27 cellular contexts compared by ENCODE assay signal in the genomic region with DNA sequence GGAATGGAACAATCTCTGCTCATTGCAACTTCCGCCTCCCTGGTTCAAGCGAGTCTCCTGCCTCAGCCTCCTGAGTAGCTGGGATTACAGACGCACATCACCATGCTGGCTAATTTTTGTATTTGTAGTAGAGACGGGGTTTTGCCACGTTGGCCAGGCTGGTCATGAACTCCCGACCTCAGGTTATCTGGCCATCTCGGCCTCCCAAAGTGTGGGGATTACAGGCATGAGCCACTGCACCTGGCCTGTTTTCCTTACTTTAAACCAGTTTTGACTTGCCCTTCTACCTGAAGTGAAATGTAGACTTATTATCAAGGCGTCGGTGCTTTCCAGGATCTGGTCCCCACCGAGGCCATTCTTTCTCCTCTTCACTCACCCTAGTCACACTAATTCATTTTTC.
"Had no signal": no experiment of that assay in that cellular context is flagged by ENCODE, and none has a peak within 500 bp of the region (broad histone marks: within the 10 kb centered on the region; RNA-seq: fewer than 3 reads in every experiment).

No MANE protein-coding gene starts in this region.

- H3K4me2 ChIP-seq: neural progenitor cell had no signal

- H3K9me3 ChIP-seq: left lung, lower lobe of right lung, neutrophil, right atrium auricular region, right lobe of liver, testis, thyroid gland, transverse colon, upper lobe of right lung had no signal

- H3K9ac ChIP-seq: neural progenitor cell, parathyroid adenoma had no signal

- ATAC-seq: left colon; left lung; lower lobe of right lung; natural killer cell; stimulated activated naive CD8-positive, alpha-beta T cell treated with anti-CD3 and anti-CD28 coated beads, Interleukin-15, Interleukin-2, amounts not matched to agents 100 U/mL and 50 U/mL, for 24 hours; upper lobe of right lung had no signal

- H3K4me1 ChIP-seq: left lung, lower lobe of right lung, neural progenitor cell, parathyroid adenoma, right atrium auricular region, right lobe of liver, testis, transverse colon, upper lobe of right lung had no signal

- H3K27me3 ChIP-seq: left lung, neural progenitor cell, neutrophil, right atrium auricular region, right lobe of liver, stomach, testis, thyroid gland, transverse colon, upper lobe of right lung had no signal

- H3K27ac ChIP-seq: left lung, lower lobe of right lung, neural progenitor cell, neutrophil, parathyroid adenoma, right atrium auricular region, right lobe of liver, stomach, testis, transverse colon, upper lobe of right lung had no signal

- DNase-seq: hypothalamus; immature natural killer cell; kidney; left colon; left lung; lower lobe of right lung; mesendoderm; naive B cell; natural killer cell; nephron progenitor cell; occipital lobe; right lobe of liver; stimulated activated CD4-positive, alpha-beta T cell treated with anti-CD3 and anti-CD28 coated beads, Interleukin-12 subunit alpha, Interleukin-12 subunit beta, amount 100 ng/mL, for 4 hours; stimulated activated CD4-positive, alpha-beta T cell treated with anti-CD3 and anti-CD28 coated beads, Interleukin-15, amount 100 ng/mL, for 24 hours; stimulated activated CD4-positive, alpha-beta T cell treated with anti-CD3 and anti-CD28 coated beads, Interleukin-2, amount 100 ng/mL, for 24 hours; stimulated activated CD4-positive, alpha-beta T cell treated with anti-CD3 and anti-CD28 coated beads, Interleukin-4, amount 100 ng/mL, for 1 hour; stimulated activated naive B cell treated with anti-CD40 and anti-IgM and Interleukin-4, amounts not matched to agents 10 μg/mL and 1 μg/mL and 100 μg/mL, for 72 hours; stimulated activated naive CD8-positive, alpha-beta T cell treated with anti-CD3 and anti-CD28 coated beads, Interleukin-15, Interleukin-2, amounts not matched to agents 100 U/mL and 50 U/mL, for 24 hours; stomach; testis; transverse colon; upper lobe of right lung had no signal

- H2AFZ ChIP-seq: neural progenitor cell, parathyroid adenoma had no signal

- H3K4me3 ChIP-seq: left lung, lower lobe of right lung, neural progenitor cell, right atrium auricular region, right lobe of liver, stomach, testis, thyroid gland, transverse colon, upper lobe of right lung had no signal
